Comparison of ENCODE assay signal across 4 cellular contexts in genomic region chr1:21767106-21767505, GRCh38. TPM values are rescaled to one million over a fixed set of nuclear protein-coding genes. Genes with fewer than 3 reads are reported as not detected.
"Had no signal": no experiment of that assay in that cellular context is flagged by ENCODE, and none has a peak within 500 bp of the region (broad histone marks: within the 10 kb centered on the region; RNA-seq: fewer than 3 reads in every experiment).

No MANE protein-coding gene starts in this region.

RNA-seq across cellular contexts. Expression of gene LDLRAD2, which starts 45.0 kb away (rescaled TPM):
- total RNA-seq: activated CD4-positive, alpha-beta memory T cell treated with anti-CD3 and anti-CD28 coated beads, Interleukin-2, amount 10 ng/mL, durations not matched to agents 7 days and 5 days; NCI-H460; PC-9; T-helper 17 cell had no signal
